Comparison of ENCODE assay signal across 21 cellular contexts in genomic region chr12:33589609-33590114, GRCh38.
DNase-seq lines count a peak whose midpoint lies in the region; ATAC-seq and TF ChIP-seq lines count a peak whose summit lies in the region.
"Had no signal": no experiment of that assay in that cellular context is flagged by ENCODE, and none has a peak within 500 bp of the region (broad histone marks: within the 10 kb centered on the region; RNA-seq: fewer than 3 reads in every experiment).

No MANE protein-coding gene starts in this region.

- H3K79me1 ChIP-seq in neuronal stem cell (ENCODE audit: low read depth, low read length) = no peaks in the 10 kb centered on the region

- H4K20me1 ChIP-seq in PC-3 (ENCODE audit: low read length) = no peaks in the 10 kb centered on the region

- no peaks in the 10 kb centered on the region for H3K36me3 Mint-ChIP-seq in CD8-positive, alpha-beta memory T cell
- no peaks in the 10 kb centered on the region for H3K36me3 Mint-ChIP-seq in endodermal cell (ENCODE audit: low read depth)

- no peak for TF ChIP-seq CTCF in PC-3 (conservative IDR thresholded peaks at IDR 0.05; ENCODE audit: low read depth, low read length)
- TF ChIP-seq CTCF in endodermal cell (conservative IDR thresholded peaks at IDR 0.05) = peak; percentile 32
- TF ChIP-seq CTCF in RWPE1 (conservative IDR thresholded peaks at IDR 0.05; ENCODE audit: low read depth) = no peak

- H3K4me1 Mint-ChIP-seq in CD8-positive, alpha-beta memory T cell = no peaks in the 10 kb centered on the region
- H3K4me1 Mint-ChIP-seq in endodermal cell = peaks cover 22% of the 10 kb centered on the region

- H2AK5ac ChIP-seq in neuronal stem cell (ENCODE audit: low read depth, low read length) = no peak overlapping the region

- no peak overlapping the region for H3K27ac Mint-ChIP-seq in CD8-positive, alpha-beta memory T cell
- H3K27ac Mint-ChIP-seq in endodermal cell = no peak overlapping the region

- H2BK5ac ChIP-seq in neuronal stem cell (ENCODE audit: low read length) = no peak overlapping the region

- H3K4me3 ChIP-seq in CD8-positive, alpha-beta memory T cell (ENCODE audit: low read length) = no peak overlapping the region
- no peak overlapping the region for H3K4me3 ChIP-seq in PC-3 (ENCODE audit: low read length)
- no peak overlapping the region for H3K4me3 ChIP-seq in endodermal cell (ENCODE audit: low read length)
- H3K4me3 ChIP-seq in neuronal stem cell (ENCODE audit: low read length in 2 of 2) = no peak overlapping the region

- H2BK15ac ChIP-seq in neuronal stem cell (ENCODE audit: low read length) = no peak overlapping the region

- POLR2A ChIA-PET in CD8-positive, alpha-beta memory T cell (lab: Charles Lee) = no interaction called here
- POLR2A ChIA-PET in PC-3 (lab: Charles Lee; ENCODE audit: unreplicated experiment) (no interaction called here), RWPE1 (lab: Yijun Ruan, JAX; ENCODE audit: low non-redundant PET) (no interaction called here)

- peaks cover 3% of the 10 kb centered on the region for H3F3A ChIP-seq in PC-3 (ENCODE audit: low read length, unreplicated experiment)

- no peaks in the 10 kb centered on the region for H3K79me2 ChIP-seq in PC-3 (ENCODE audit: low read length)

- no peak overlapping the region for H3K4me3 Mint-ChIP-seq in CD8-positive, alpha-beta memory T cell
- no peak overlapping the region for H3K4me3 Mint-ChIP-seq in endodermal cell

- H3K9me2 ChIP-seq in PC-3 (replicated peaks; ENCODE audit: low read length) = no peaks in the 10 kb centered on the region

- peaks cover 0 to 5% (median 3%) of the 10 kb centered on the region in 5 donors for H3K9me3 Mint-ChIP-seq in CD8-positive, alpha-beta memory T cell
- no peaks in the 10 kb centered on the region for H3K9me3 Mint-ChIP-seq in endodermal cell

- CTCF ChIA-PET in CD8-positive, alpha-beta memory T cell (lab: Charles Lee) = no interaction called here
- CTCF ChIA-PET in PC-3 (lab: Charles Lee) (interaction anchor here (0.6 kb wide), 1 partner anchor 628 kb away, joined by 3 read pairs; no protein-coding TSS in a partner anchor), RWPE1 (lab: Yijun Ruan, JAX) (no interaction called here)

- H3K4ac ChIP-seq in neuronal stem cell (ENCODE audit: low read length) = no peak overlapping the region

- no peak overlapping the region for H2AFZ ChIP-seq in PC-3 (ENCODE audit: low read length)
- H2AFZ ChIP-seq in neuronal stem cell (ENCODE audit: low read length) = peak overlapping the region; percentile 25

- ATAC-seq in PC-3 (no peak), GM18909 (IDR thresholded peaks at IDR 0.05; ENCODE audit: poor library complexity, unreplicated experiment) (no peak), left lobe of liver (no peak)
- ATAC-seq: HepG2, SK-N-SH treated with all-trans-retinoic acid at 6 μM for 48 hours had no signal

- no peaks in the 10 kb centered on the region for H3K27me3 Mint-ChIP-seq in CD8-positive, alpha-beta memory T cell
- H3K27me3 Mint-ChIP-seq in endodermal cell (ENCODE audit: insufficient read depth) = no peaks in the 10 kb centered on the region

- H4K91ac ChIP-seq in neuronal stem cell (ENCODE audit: low read depth, low read length, poor library complexity) = no peak overlapping the region

- no peak overlapping the region for H3K23ac ChIP-seq in neuronal stem cell (ENCODE audit: low read depth, low read length, poor library complexity)

- peak overlapping the region; percentile 80 for H3K27ac ChIP-seq in CD8-positive, alpha-beta memory T cell (ENCODE audit: low read depth, low read length)
- peak overlapping the region; percentile 100 for H3K27ac ChIP-seq in PC-3 (ENCODE audit: low read length)
- H3K27ac ChIP-seq in endodermal cell (ENCODE audit: low read depth, low read length) = no peak overlapping the region
- no peak overlapping the region for H3K27ac ChIP-seq in neuronal stem cell (replicated peaks; ENCODE audit: low read length)
- H3K27ac ChIP-seq in RWPE1 = no peak overlapping the region

- H2BK12ac ChIP-seq in neuronal stem cell (ENCODE audit: low read length) = no peak overlapping the region

- H3K4me2 ChIP-seq in PC-3 (ENCODE audit: low read length) = no peak overlapping the region; the same call in 1 of the 2 replicates
- H3K4me2 ChIP-seq in neuronal stem cell (ENCODE audit: insufficient read depth, low read length, poor library complexity, severe bottlenecking) = no peak overlapping the region

- no peaks in the 10 kb centered on the region for H3K27me3 ChIP-seq in CD8-positive, alpha-beta memory T cell (ENCODE audit: insufficient read depth, low read length, poor library complexity, severe bottlenecking)
- H3K27me3 ChIP-seq in PC-3 (ENCODE audit: low read length) (no peaks in the 10 kb centered on the region), endodermal cell (ENCODE audit: control insufficient read depth, insufficient read depth, low read length, poor library complexity, severe bottlenecking) (no peaks in the 10 kb centered on the region), neuronal stem cell (ENCODE audit: control insufficient read depth in 3 of 3, insufficient read depth in 3 of 3, low read depth in 1 of 3, low read length in 3 of 3) (peaks cover 0 to 1% (median 0%) of the 10 kb centered on the region in 3 experiments)
- H3K27me3 ChIP-seq: BE2C had no signal

- H3K9ac ChIP-seq in PC-3 (ENCODE audit: low read length) (0 out of 2 replicates have a peak overlapping the region, but pooled peaks have one; percentile 7), endodermal cell (ENCODE audit: extremely low read depth, low read length, poor library complexity, severe bottlenecking) (no peak overlapping the region), neuronal stem cell (ENCODE audit: low read depth, low read length, poor library complexity) (no peak overlapping the region)

- no peak overlapping the region for H3K18ac ChIP-seq in neuronal stem cell (ENCODE audit: low read length)

- no peaks in the 10 kb centered on the region for H3K36me3 ChIP-seq in CD8-positive, alpha-beta memory T cell (ENCODE audit: insufficient read depth, low read length)
- H3K36me3 ChIP-seq in PC-3 (ENCODE audit: low read depth, low read length) (no peaks in the 10 kb centered on the region), endodermal cell (ENCODE audit: control insufficient read depth, insufficient read depth, low read length) (no peaks in the 10 kb centered on the region), neuronal stem cell (replicated peaks in 1 of 2; ENCODE audit: control insufficient read depth in 2 of 2, insufficient read depth in 2 of 2, low read length in 2 of 2) (no peaks in the 10 kb centered on the region)
- H3K36me3 ChIP-seq: BE2C had no signal

- no peak overlapping the region for H3K14ac ChIP-seq in neuronal stem cell (ENCODE audit: low read length)

- H3K9me3 ChIP-seq in CD8-positive, alpha-beta memory T cell (ENCODE audit: low read length) = no peaks in the 10 kb centered on the region
- H3K9me3 ChIP-seq in PC-3 (ENCODE audit: low read length) (no peaks in the 10 kb centered on the region), endodermal cell (ENCODE audit: control insufficient read depth, low read length) (no peaks in the 10 kb centered on the region), neuronal stem cell (replicated peaks in 1 of 2; ENCODE audit: control insufficient read depth in 2 of 2, insufficient read depth in 1 of 2, low read depth in 1 of 2, low read length in 2 of 2) (peaks cover 0 to 2% of the 10 kb centered on the region in 2 donors)
- H3K9me3 ChIP-seq: BE2C had no signal

- 57 to 59% methylated on average over 3 of the region's 3 CpGs for WGBS in endodermal cell (ENCODE audit: insufficient coverage in 1 of 2, insufficient read length in 1 of 2), 2 experiments
- no CpG with 5 or more reads among the region's 3 CpGs for WGBS in neuronal stem cell (ENCODE audit: extremely low coverage in 2 of 2, insufficient read length in 2 of 2, insufficient replicate concordance in 1 of 2), 2 donors

- intact Hi-C loops in PC-3 (cut with micrococcal nuclease) = loop anchor here (5.0 to 10.0 kb wide), 5 partner anchors 105 to 832 kb away; partner anchors contain the start of genes ALG10 and YARS2

- no peak overlapping the region for H2BK120ac ChIP-seq in neuronal stem cell (ENCODE audit: low read depth, low read length)

- H4K8ac ChIP-seq in neuronal stem cell (ENCODE audit: low read depth, low read length) = no peak overlapping the region

- no TSS peak for BruUV-seq in PC-3 (replicated peaks; lab: Mats Ljungman, UMichigan)

- no peaks in the 10 kb centered on the region for H3K4me1 ChIP-seq in CD8-positive, alpha-beta memory T cell (ENCODE audit: insufficient read depth, low read length)
- H3K4me1 ChIP-seq in PC-3 (ENCODE audit: insufficient read depth, low read length) (peaks cover 39% of the 10 kb centered on the region), endodermal cell (ENCODE audit: control insufficient read depth, insufficient read depth, low read length) (no peaks in the 10 kb centered on the region), neuronal stem cell (ENCODE audit: control insufficient read depth in 2 of 2, insufficient read depth in 1 of 2, low read depth in 1 of 2, low read length in 2 of 2) (peaks cover 16 to 38% of the 10 kb centered on the region in 2 donors)
- H3K4me1 ChIP-seq: BE2C had no signal

- DNase-seq in CD8-positive, alpha-beta memory T cell = no peak
- no peak for DNase-seq in PC-3
- DNase-seq in endodermal cell = peak; percentile 45
- no peak for DNase-seq in neuronal stem cell (ENCODE audit: low spot score)
- no peak for DNase-seq in mucosa of gallbladder (ENCODE audit: low spot score)
- no peak for DNase-seq in left lobe of liver (ENCODE audit: low spot score)
- DNase-seq in RWPE1 (ENCODE audit: low spot score) = no peak
- DNase-seq: 8988T, ACHN, BE2C, DMS153, DND-41, GOT3, HCEC 1CT, Kasumi-1, NCI-H2029, NCI-H446 treated with DMSO at 0.1 percent for 48 hours, NCI-H82 had no signal

Comparison
In these comparisons a context has a peak if more than half of its experiments do, and no peak if none do; other contexts are left out.
1. H3K27ac ChIP-seq: peak in CD8-positive, alpha-beta memory T cell (single experiment) and PC-3 (single experiment); none in endodermal cell (single experiment), neuronal stem cell (single experiment) and RWPE1 (single experiment).